In genomic region chr17:1347681-1348318, GRCh38 we compare ENCODE assay signal across 10 cellular contexts. TPM values are rescaled to one million over a fixed set of nuclear protein-coding genes. Genes with fewer than 3 reads are reported as not detected.
A peak's percentile ranks its signal among the peaks of the same experiment; 100 is the strongest.
DNase-seq lines count a peak whose midpoint lies in the region; TF ChIP-seq lines count a peak whose summit lies in the region.
"Had no signal": no experiment of that assay in that cellular context is flagged by ENCODE, and none has a peak within 500 bp of the region (broad histone marks: within the 10 kb centered on the region; RNA-seq: fewer than 3 reads in every experiment).

No MANE protein-coding gene starts in this region.

- peaks cover 13% of the 10 kb centered on the region; the same call in 1 of the 2 replicates for H3F3A ChIP-seq in MM.1S (ENCODE audit: insufficient read depth, low read length)

- H3K36me3 ChIP-seq in testis (ENCODE audit: low read depth, missing control alignments) (no peaks in the 10 kb centered on the region), MM.1S (replicated peaks; ENCODE audit: insufficient read depth, low read length) (peaks cover 45% of the 10 kb centered on the region)

- H3K27ac ChIP-seq in testis (peak overlapping the region; percentile 19 to 80), MM.1S (ENCODE audit: low read length) (no peak overlapping the region)

- H2AFZ ChIP-seq in MM.1S (ENCODE audit: low read length): no peak overlapping the region

- H3K4me1 ChIP-seq in testis: peaks cover 4% of the 10 kb centered on the region
- no peaks in the 10 kb centered on the region for H3K4me1 ChIP-seq in MM.1S (ENCODE audit: low read length)

- WGBS in testis, 2 donors: 30 to 36% methylated on average over 9 of the region's 9 CpGs

- H3K27ac Mint-ChIP-seq in T-helper 1 cell treated with Interleukin-12 subunit alpha and Interleukin-12 subunit beta and Interleukin-4 antibody, amounts not matched to agents 30 μg/mL and 1 μg/mL, for 36 hours: peak overlapping the region; percentile 21

- H3K4me3 ChIP-seq in testis: no peak overlapping the region
- H3K4me3 ChIP-seq in MM.1S (ENCODE audit: low read length): no peak overlapping the region

- peaks cover 74% of the 10 kb centered on the region for H3K79me2 ChIP-seq in MM.1S (ENCODE audit: low read length)

- peaks cover 14% of the 10 kb centered on the region for H3K4me1 Mint-ChIP-seq in T-helper 1 cell treated with Interleukin-12 subunit alpha and Interleukin-12 subunit beta and Interleukin-4 antibody, amounts not matched to agents 30 μg/mL and 1 μg/mL, for 36 hours (ENCODE audit: low read depth)

- no peaks in the 10 kb centered on the region for H3K27me3 Mint-ChIP-seq in T-helper 1 cell treated with Interleukin-12 subunit alpha and Interleukin-12 subunit beta and Interleukin-4 antibody, amounts not matched to agents 30 μg/mL and 1 μg/mL, for 36 hours (ENCODE audit: low read depth)

- DNase-seq in T-helper 1 cell: no peak
- DNase-seq in dermis blood vessel endothelial cell: peak; percentile 81
- DNase-seq in lung microvascular endothelial cell (ENCODE audit: low read depth in 2 of 2): peak; percentile 84 to 89
- DNase-seq in testis: peak; percentile 59
- DNase-seq in epidermal melanocyte (ENCODE audit: insufficient read length, low spot score): no peak
- DNase-seq in NCI-H2029 (lab: John Stamatoyannopoulos, UW): no peak
- no peak for DNase-seq in MM.1S
- DNase-seq: ACHN, NCI-H526 had no signal

- no peak overlapping the region for H3K4me2 ChIP-seq in MM.1S (ENCODE audit: low read depth, low read length)

- H3K9ac ChIP-seq in MM.1S (ENCODE audit: low read length): no peak overlapping the region

- intact Hi-C loops in testis (cut with DNase I; ENCODE audit: low total_unique reads): no loop called here

- H3K9me3 ChIP-seq in testis (no peaks in the 10 kb centered on the region), MM.1S (replicated peaks; ENCODE audit: insufficient read depth, low read length) (no peaks in the 10 kb centered on the region)

- no peak for TF ChIP-seq POLR2A in testis (IDR thresholded peaks at IDR 0.05)

- peaks cover 40% of the 10 kb centered on the region for H3K36me3 Mint-ChIP-seq in T-helper 1 cell treated with Interleukin-12 subunit alpha and Interleukin-12 subunit beta and Interleukin-4 antibody, amounts not matched to agents 30 μg/mL and 1 μg/mL, for 36 hours (ENCODE audit: low read depth)

- peak overlapping the region; percentile 22 for H3K4me3 Mint-ChIP-seq in T-helper 1 cell treated with Interleukin-12 subunit alpha and Interleukin-12 subunit beta and Interleukin-4 antibody, amounts not matched to agents 30 μg/mL and 1 μg/mL, for 36 hours

- no peaks in the 10 kb centered on the region for H3K9me2 ChIP-seq in MM.1S (replicated peaks; ENCODE audit: insufficient read depth, low read length)

- H4K20me1 ChIP-seq in MM.1S (ENCODE audit: insufficient read depth, low read length): peaks cover 49% of the 10 kb centered on the region

- H3K27me3 ChIP-seq in testis (no peaks in the 10 kb centered on the region), MM.1S (replicated peaks; ENCODE audit: insufficient read depth, low read length) (no peaks in the 10 kb centered on the region)

- no peaks in the 10 kb centered on the region for H3K9me3 Mint-ChIP-seq in T-helper 1 cell treated with Interleukin-12 subunit alpha and Interleukin-12 subunit beta and Interleukin-4 antibody, amounts not matched to agents 30 μg/mL and 1 μg/mL, for 36 hours

- TF ChIP-seq CTCF in testis (IDR thresholded peaks at IDR 0.05) (no peak), MM.1S (IDR thresholded peaks at IDR 0.05; ENCODE audit: low read length) (no peak)

RNA-seq across cellular contexts. Expression of gene YWHAE, which starts 52.2 kb away (rescaled TPM):
- total RNA-seq in dermis blood vessel endothelial cell: 558 and 1,026 TPM in 2 replicates
- 302 and 318 TPM in 2 replicates for total RNA-seq in lung microvascular endothelial cell
- 100 to 1,000 TPM; 678 to 749 TPM for total RNA-seq in testis
- polyA plus RNA-seq in testis (ENCODE audit: insufficient read depth, low read depth, low replicate concordance): 649 TPM

Comparison
In these comparisons a context has a peak if more than half of its experiments do, and no peak if none do; other contexts are left out.
1. DNase-seq: peak in dermis blood vessel endothelial cell (single experiment), lung microvascular endothelial cell (2 of 2) and testis (single experiment); none in T-helper 1 cell (0 of 5), epidermal melanocyte (single experiment), NCI-H2029 (single experiment) and MM.1S (single experiment).